10 cellular contexts compared by ENCODE assay signal in genomic region chr7:112986256-112987031, GRCh38.
DNase-seq lines count a peak whose midpoint lies in the region; ATAC-seq and TF ChIP-seq lines count a peak whose summit lies in the region.
"Had no signal": no experiment of that assay in that cellular context is flagged by ENCODE, and none has a peak within 500 bp of the region (broad histone marks: within the 10 kb centered on the region; RNA-seq: fewer than 3 reads in every experiment).

No MANE protein-coding gene starts in this region.

- ATAC-seq in GM18502 (IDR thresholded peaks at IDR 0.05; ENCODE audit: poor library complexity, unreplicated experiment), result no peak
- ATAC-seq: activated CD4-positive, alpha-beta T cell treated with anti-CD3 and anti-CD28 coated beads for 36 hours had no signal

- no peak overlapping the region for H3K4me3 ChIP-seq in SJSA1
- H3K4me3 ChIP-seq in fibroblast of villous mesenchyme (ENCODE audit: low read depth, low read length), result no peak overlapping the region

- peaks cover 51% of the 10 kb centered on the region for H3K4me1 ChIP-seq in SJSA1 (replicated peaks)

- peak overlapping the region; percentile 57 for H3K27ac ChIP-seq in SJSA1

- no peaks in the 10 kb centered on the region for H3K9me3 ChIP-seq in SJSA1 (replicated peaks)

- no peaks in the 10 kb centered on the region for H3K27me3 ChIP-seq in SJSA1 (replicated peaks)

- H3K36me3 ChIP-seq in SJSA1, result no peaks in the 10 kb centered on the region

- TF ChIP-seq CTCF in fibroblast of villous mesenchyme (IDR thresholded peaks at IDR 0.05; ENCODE audit: insufficient read depth, low read depth, low read length), result no peak
- no peak for TF ChIP-seq CTCF in GM20000 (IDR thresholded peaks at IDR 0.05; ENCODE audit: extremely low read depth, missing control alignments)

- DNase-seq in SIG-M5 treated with dmso at 0.1 percent for 504 hours (lab: John Stamatoyannopoulos, UW; ENCODE audit: unreplicated experiment) (peak; percentile 33), SIG-M5 (lab: John Stamatoyannopoulos, UW) (no peak), SJSA1 (ENCODE audit: low read depth in 1 of 2, low spot score in 2 of 2) (peak in 1 of 2 experiments; percentile 24), fibroblast of villous mesenchyme (ENCODE audit: low read depth) (peak; percentile 40), stromal cell of bone marrow (ENCODE audit: low read depth) (peak; percentile 49), COLO829 (ENCODE audit: low spot score) (no peak), GM20000 (ENCODE audit: low spot score) (no peak)
- DNase-seq: 8988T; activated CD4-positive, alpha-beta T cell treated with anti-CD3 and anti-CD28 coated beads for 36 hours had no signal

Comparison
In these comparisons a context has a peak if more than half of its experiments do, and no peak if none do; other contexts are left out.
1. DNase-seq: peak in SIG-M5 treated with dmso at 0.1 percent for 504 hours (single experiment), fibroblast of villous mesenchyme (single experiment) and stromal cell of bone marrow (single experiment); none in SIG-M5 (single experiment), COLO829 (single experiment) and GM20000 (single experiment).